ENCODE assay signal across 15 cellular contexts in the genomic region with DNA sequence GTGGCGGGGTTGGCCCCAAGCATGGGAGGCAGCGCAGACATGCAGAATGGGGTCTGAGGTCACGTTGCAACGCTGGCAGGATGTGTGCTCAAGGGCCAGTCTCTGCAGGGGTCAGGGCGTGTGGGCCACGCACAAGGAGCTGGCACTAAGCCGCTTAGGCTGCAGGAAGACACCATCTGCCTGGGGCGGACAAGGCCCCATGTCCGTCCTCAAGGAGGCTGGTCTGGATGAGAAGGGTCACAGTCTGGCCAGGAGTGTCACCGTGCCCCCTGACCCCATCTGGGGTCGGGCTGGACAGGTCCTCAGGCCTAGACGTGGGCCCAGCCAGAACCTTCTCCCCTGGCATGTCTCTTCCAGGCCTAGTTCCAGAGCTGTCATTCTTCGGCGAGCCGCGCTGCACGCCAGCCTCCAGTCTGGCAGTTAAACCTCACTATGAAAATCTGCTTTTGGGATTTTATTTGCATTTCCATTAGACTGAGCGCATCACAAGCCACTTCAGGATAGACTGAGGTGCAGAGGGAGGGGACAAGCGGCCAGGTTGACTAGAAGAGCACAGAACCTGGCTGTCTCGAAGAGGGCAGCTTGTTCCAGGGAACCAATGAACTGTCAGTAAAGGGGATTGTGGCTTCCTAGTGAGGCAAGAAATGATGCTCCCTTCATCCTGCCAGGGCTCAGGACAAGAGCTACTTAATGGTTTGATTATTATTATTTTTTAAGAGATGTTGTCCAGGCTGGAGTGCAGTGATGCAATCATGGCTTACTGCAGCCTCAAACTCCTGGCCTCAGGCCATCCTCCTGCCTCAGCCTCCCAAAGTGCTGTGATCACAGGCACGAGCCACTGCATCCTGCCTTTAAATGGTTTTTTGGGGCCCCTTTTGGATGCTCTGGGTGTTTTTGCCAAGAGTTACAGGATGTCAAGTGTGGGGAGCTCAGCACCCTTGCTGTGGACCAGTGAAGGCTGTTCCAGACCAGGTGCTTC. TPM values are rescaled to one million over a fixed set of nuclear protein-coding genes. Genes with fewer than 3 reads are reported as not detected.
A peak's percentile ranks its signal among the peaks of the same experiment; 100 is the strongest.
DNase-seq lines count a peak whose midpoint lies in the region; ATAC-seq, FAIRE-seq and TF ChIP-seq lines count a peak whose summit lies in the region.
"Had no signal": no experiment of that assay in that cellular context is flagged by ENCODE, and none has a peak within 500 bp of the region (broad histone marks: within the 10 kb centered on the region; RNA-seq: fewer than 3 reads in every experiment).

No MANE protein-coding gene starts in this region.

- H3K9me3 ChIP-seq in endothelial cell of umbilical vein (replicated peaks; ENCODE audit: control insufficient read depth, insufficient read depth, low read length) = no peaks in the 10 kb centered on the region
- H3K9me3 ChIP-seq: Peyer's patch, SJCRH30 had no signal

- POLR2A ChIA-PET in endothelial cell of umbilical vein (lab: Charles Lee) = no interaction called here

- H3K79me2 ChIP-seq in KMS-11 (ENCODE audit: insufficient read depth, low read depth) (no peaks in the 10 kb centered on the region), endothelial cell of umbilical vein (ENCODE audit: control insufficient read depth, insufficient read depth, low read length) (no peaks in the 10 kb centered on the region)

- H2AFZ ChIP-seq in KMS-11 (ENCODE audit: low read depth) (no peak overlapping the region), endothelial cell of umbilical vein (ENCODE audit: low read depth, low read length) (no peak overlapping the region)

- no peak for ATAC-seq in sciatic nerve
- ATAC-seq: CD8-positive, alpha-beta T cell had no signal

- H3K4me1 Mint-ChIP-seq in endothelial cell (ENCODE audit: unreplicated experiment) = no peaks in the 10 kb centered on the region

- H3K4me2 ChIP-seq in KMS-11 (peak overlapping the region; percentile 79; the same call in 1 of the 2 replicates), endothelial cell of umbilical vein (ENCODE audit: insufficient read depth, low read length) (no peak overlapping the region)

- no peak for FAIRE-seq in endothelial cell of umbilical vein (lab: Jason Lieb, UNC)

- no peaks in the 10 kb centered on the region for H3K36me3 ChIP-seq in KMS-11 (ENCODE audit: insufficient read depth)
- H3K36me3 ChIP-seq in endothelial cell of umbilical vein (ENCODE audit: control insufficient read depth in 2 of 2, extremely low read depth in 1 of 2, insufficient read depth in 2 of 2, low read length in 2 of 2) = peaks cover 10 to 19% of the 10 kb centered on the region in 2 experiments

- CTCF ChIA-PET in endothelial cell of umbilical vein (lab: Charles Lee) = interaction anchor here (0.6 kb wide), 1 partner anchor 377 kb away, joined by 4 read pairs; no protein-coding TSS in a partner anchor

- H3K9me3 Mint-ChIP-seq in endothelial cell (ENCODE audit: unreplicated experiment) = no peaks in the 10 kb centered on the region
- H3K9me3 Mint-ChIP-seq: CD8-positive, alpha-beta T cell had no signal

- H3K27ac Mint-ChIP-seq in endothelial cell (ENCODE audit: unreplicated experiment) = no peak overlapping the region
- H3K27ac Mint-ChIP-seq: CD8-positive, alpha-beta T cell had no signal

- H3K4me3 ChIP-seq in KMS-11 (IDR thresholded peaks at IDR 0.05; ENCODE audit: insufficient read depth, low read depth, low read length) (no peak overlapping the region), endothelial cell of umbilical vein (replicated peaks in 1 of 3; ENCODE audit: insufficient read depth in 1 of 3, low read depth in 1 of 3, low read length in 3 of 3) (no peak overlapping the region)
- H3K4me3 ChIP-seq: Peyer's patch, SJCRH30 had no signal

- BruUV-seq in endothelial cell of umbilical vein (replicated peaks; lab: Mats Ljungman, UMichigan) = no TSS peak

- H3K9me1 ChIP-seq in endothelial cell of umbilical vein (replicated peaks; ENCODE audit: control insufficient read depth, extremely low read depth, insufficient read depth, low read length) = no peaks in the 10 kb centered on the region

- dilution Hi-C loops in endothelial cell of umbilical vein (cut with MboI; ENCODE audit: extremely low pct_ligation_motif_present, low sequenced_read_pairs) = no loop called here

- H3K27ac ChIP-seq in KMS-11 = no peak overlapping the region
- no peak overlapping the region for H3K27ac ChIP-seq in endothelial cell of umbilical vein (ENCODE audit: insufficient read depth, low read depth, low read length)
- H3K27ac ChIP-seq: Peyer's patch, SJCRH30 had no signal

- H4K20me1 ChIP-seq in KMS-11 (ENCODE audit: insufficient read depth) (no peaks in the 10 kb centered on the region), endothelial cell of umbilical vein (replicated peaks; ENCODE audit: control insufficient read depth, extremely low read depth, insufficient read depth, low read length) (no peaks in the 10 kb centered on the region)

- H3K4me1 ChIP-seq in KMS-11 (ENCODE audit: low read depth, poor library complexity, severe bottlenecking) = peaks cover 32% of the 10 kb centered on the region
- peaks cover 5% of the 10 kb centered on the region for H3K4me1 ChIP-seq in endothelial cell of umbilical vein (ENCODE audit: control insufficient read depth, extremely low read depth, insufficient read depth, low read length)
- H3K4me1 ChIP-seq: SJCRH30 had no signal

- DNase-seq in Daoy (ENCODE audit: low read depth) (peak; percentile 4), endothelial cell of umbilical vein (ENCODE audit: low read depth, low spot score) (no peak), sciatic nerve (ENCODE audit: low spot score) (peak; percentile 55), NCI-H1105 treated with DMSO at 0.1 percent for 48 hours (lab: John Stamatoyannopoulos, UW) (no peak), endothelial cell (ENCODE audit: low spot score) (no peak)
- DNase-seq in activated CD4-positive, alpha-beta T cell treated with anti-CD3 and anti-CD28 coated beads for 1 hour = no peak
- DNase-seq: CD8-positive, alpha-beta T cell; DND-41; NCI-H1436 treated with DMSO at 0.1 percent for 48 hours; NCI-H2081 treated with DMSO at 0.1 percent for 48 hours; NCI-H226; NCI-H69; Peyer's patch; SJCRH30 had no signal

- H3K9ac ChIP-seq in KMS-11 = no peak overlapping the region
- H3K9ac ChIP-seq in endothelial cell of umbilical vein (replicated peaks; ENCODE audit: extremely low read depth, insufficient read depth, low read length) = no peak overlapping the region

- intact Hi-C loops in endothelial cell of umbilical vein (cut with micrococcal nuclease) = no loop called here
- intact Hi-C loops in sciatic nerve (cut with DNase I) = loop anchor here (5.0 kb wide), 1 partner anchor 108 kb away; the partner anchor contains the start of gene WDR5

- TF ChIP-seq POLR2A in endothelial cell of umbilical vein (IDR thresholded peaks at IDR 0.05; ENCODE audit: low read depth, low read length) = peak; percentile 41

- H3K4me3 Mint-ChIP-seq in endothelial cell (ENCODE audit: unreplicated experiment) = no peak overlapping the region
- H3K4me3 Mint-ChIP-seq: CD8-positive, alpha-beta T cell had no signal

- H3K36me3 Mint-ChIP-seq in endothelial cell (ENCODE audit: low read depth, unreplicated experiment) = peaks cover 15% of the 10 kb centered on the region

- TF ChIP-seq CTCF in KMS-11 (conservative IDR thresholded peaks at IDR 0.05; ENCODE audit: low read depth, low read length) (no peak), endothelial cell of umbilical vein (IDR thresholded peaks at IDR 0.05; ENCODE audit: extremely low read depth in 1 of 2, insufficient read depth in 1 of 2, low read depth in 1 of 2, low read length in 2 of 2) (no peak), endothelial cell (IDR thresholded peaks at IDR 0.05; ENCODE audit: unreplicated experiment) (no peak)

- no peaks in the 10 kb centered on the region for H3K27me3 Mint-ChIP-seq in endothelial cell (ENCODE audit: unreplicated experiment)

- H3K27me3 ChIP-seq in KMS-11 (ENCODE audit: insufficient read depth, low read depth) (no peaks in the 10 kb centered on the region), endothelial cell of umbilical vein (ENCODE audit: control insufficient read depth in 2 of 2, insufficient read depth in 2 of 2, low read length in 2 of 2) (no peaks in the 10 kb centered on the region)
- H3K27me3 ChIP-seq: Peyer's patch, SJCRH30 had no signal

RNA-seq across cellular contexts. Expression of gene BRD3OS, which starts 4.3 kb away (rescaled TPM):
- total RNA-seq in Daoy (2014; rRNA removed; shearing (Covaris generic)) = 12.8 and 15.1 TPM in 2 replicates
- total RNA-seq in endothelial cell of umbilical vein (15.4 and 18.2 TPM in 2 replicates), sciatic nerve (16.4 TPM), endothelial cell (ENCODE audit: unreplicated experiment) (11.4 TPM)
- polyA plus RNA-seq in endothelial cell of umbilical vein = 10.6 and 11.9 TPM in 2 replicates
- polyA plus RNA-seq in endothelial cell of umbilical vein (2011; cell fraction: cytosol; rRNA removed) = 11.8 and 13.1 TPM in 2 replicates
- polyA plus RNA-seq in endothelial cell of umbilical vein (2011; cell fraction: nucleus; rRNA removed) = 7.0 and 8.3 TPM in 2 replicates
- polyA plus RNA-seq in endothelial cell of umbilical vein (2012) = 13.4 and 13.5 TPM in 2 replicates
- 6.8 and 10.0 TPM in 2 replicates for polyA minus RNA-seq in endothelial cell of umbilical vein
- polyA minus RNA-seq in endothelial cell of umbilical vein (2011; cell fraction: cytosol; rRNA and poly(A)+ RNA removed) = 8.9 TPM
- 2.3 and 4.9 TPM in 2 replicates for polyA minus RNA-seq in endothelial cell of umbilical vein (2011; cell fraction: nucleus; rRNA and poly(A)+ RNA removed)

RNA-seq across cellular contexts. Expression of gene VAV2, which starts 37.4 kb away (rescaled TPM):
- total RNA-seq in Daoy (2014; rRNA removed; shearing (Covaris generic)) = 11.3 and 11.5 TPM in 2 replicates
- total RNA-seq in endothelial cell of umbilical vein (29.9 and 30.6 TPM in 2 replicates), sciatic nerve (20.5 TPM), endothelial cell (ENCODE audit: unreplicated experiment) (27.2 TPM)
- 8.6 and 10.6 TPM in 2 replicates for polyA plus RNA-seq in endothelial cell of umbilical vein
- 14.4 and 14.8 TPM in 2 replicates for polyA plus RNA-seq in endothelial cell of umbilical vein (2011; cell fraction: cytosol; rRNA removed)
- 32.0 and 32.3 TPM in 2 replicates for polyA plus RNA-seq in endothelial cell of umbilical vein (2011; cell fraction: nucleus; rRNA removed)
- polyA plus RNA-seq in endothelial cell of umbilical vein (2012) = 18.8 and 23.8 TPM in 2 replicates
- 22.5 and 22.6 TPM in 2 replicates for polyA minus RNA-seq in endothelial cell of umbilical vein
- polyA minus RNA-seq in endothelial cell of umbilical vein (2011; cell fraction: cytosol; rRNA and poly(A)+ RNA removed) = 24.8 TPM
- 18.1 TPM in 2 replicates for polyA minus RNA-seq in endothelial cell of umbilical vein (2011; cell fraction: nucleus; rRNA and poly(A)+ RNA removed)

RNA-seq across cellular contexts. Expression of gene BRD3, which starts 38.3 kb away (rescaled TPM):
- 6.4 and 6.5 TPM in 2 replicates for total RNA-seq in Daoy (2014; rRNA removed; shearing (Covaris generic))
- total RNA-seq in endothelial cell of umbilical vein = 47.1 and 54.1 TPM in 2 replicates
- polyA plus RNA-seq in endothelial cell of umbilical vein = 10.5 and 13.7 TPM in 2 replicates
- 9.3 and 10.5 TPM in 2 replicates for polyA plus RNA-seq in endothelial cell of umbilical vein (2011; cell fraction: cytosol; rRNA removed)
- polyA plus RNA-seq in endothelial cell of umbilical vein (2011; cell fraction: nucleus; rRNA removed) = 16.5 and 20.1 TPM in 2 replicates
- 18.5 and 24.5 TPM in 2 replicates for polyA plus RNA-seq in endothelial cell of umbilical vein (2012)
- 11.4 and 13.8 TPM in 2 replicates for polyA minus RNA-seq in endothelial cell of umbilical vein
- polyA minus RNA-seq in endothelial cell of umbilical vein (2011; cell fraction: cytosol; rRNA and poly(A)+ RNA removed) = 30.0 TPM
- 11.8 and 17.2 TPM in 2 replicates for polyA minus RNA-seq in endothelial cell of umbilical vein (2011; cell fraction: nucleus; rRNA and poly(A)+ RNA removed)
- total RNA-seq in sciatic nerve = 54.4 TPM
- total RNA-seq in endothelial cell (ENCODE audit: unreplicated experiment) = 56.2 TPM

Comparison
In these comparisons a context has a peak if more than half of its experiments do, and no peak if none do; other contexts are left out.
1. DNase-seq: peak in Daoy (single experiment) and sciatic nerve (single experiment); none in endothelial cell of umbilical vein (single experiment), NCI-H1105 treated with DMSO at 0.1 percent for 48 hours (single experiment), activated CD4-positive, alpha-beta T cell treated with anti-CD3 and anti-CD28 coated beads for 1 hour (single experiment) and endothelial cell (single experiment).